ENCODE assay signal across 9 cellular contexts in the genomic region with DNA sequence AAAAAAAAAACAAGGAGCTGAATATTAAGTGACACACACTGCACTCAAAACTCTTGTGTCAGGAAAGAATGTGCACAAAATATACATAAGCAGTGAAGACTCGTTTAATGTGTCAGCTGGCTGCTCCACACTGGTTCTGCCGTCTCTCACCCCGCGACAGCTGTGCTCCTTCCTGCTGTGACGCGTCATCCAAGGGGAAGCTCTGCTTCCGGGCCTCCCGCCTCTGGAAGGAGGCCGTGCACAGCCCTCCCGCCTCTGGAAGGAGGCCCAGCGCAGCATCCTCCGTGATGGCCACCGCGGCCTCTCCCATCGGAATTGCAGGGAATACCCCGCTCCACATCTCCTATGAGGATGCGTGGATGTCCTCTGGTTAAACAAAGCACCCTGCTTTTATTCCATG.
A peak's percentile ranks its signal among the peaks of the same experiment; 100 is the strongest.
DNase-seq lines count a peak whose midpoint lies in the region; ATAC-seq, FAIRE-seq and TF ChIP-seq lines count a peak whose summit lies in the region.
"Had no signal": no experiment of that assay in that cellular context is flagged by ENCODE, and none has a peak within 500 bp of the region (broad histone marks: within the 10 kb centered on the region; RNA-seq: fewer than 3 reads in every experiment).

No MANE protein-coding gene starts in this region.

- intact Hi-C loops in head of caudate nucleus (cut with DNase I): no loop called here

- no peaks in the 10 kb centered on the region for H3K27me3 ChIP-seq in BLaER1 treated with 17β-estradiol and CSF1 and Interleukin-3, amounts not matched to agents 10 nM and 100 nM
- no peaks in the 10 kb centered on the region for H3K27me3 ChIP-seq in trophoblast cell (ENCODE audit: insufficient read depth, low read length)

- peaks cover 33% of the 10 kb centered on the region for H3K4me1 Mint-ChIP-seq in stimulated activated memory B cell treated with anti-CD40 and anti-IgM and Interleukin-4, amounts not matched to agents 10 μg/mL and 1 μg/mL and 100 μg/mL, for 72 hours

- H3K14ac ChIP-seq in trophoblast cell (ENCODE audit: low read length): no peak overlapping the region

- FAIRE-seq in GM12891 (lab: Jason Lieb, UNC): no peak

- WGBS in trophoblast cell (ENCODE audit: extremely low coverage, insufficient coverage, insufficient read length): no CpG with 5 or more reads among the region's 17 CpGs

- DNase-seq in SHP77 treated with DMSO at 0.1 percent for 48 hours (lab: John Stamatoyannopoulos, UW) (peak; percentile 27), head of caudate nucleus (peak in 32 of 42 donors; percentile 38 to 87 (median 63)), trophoblast cell (peak in 1 of 2 donors; percentile 24), NCI-H526 treated with DMSO at 0.1 percent for 48 hours (lab: John Stamatoyannopoulos, UW) (no peak), GM12891 (ENCODE audit: insufficient read length, low spot score) (no peak)
- no peak for DNase-seq in activated naive CD4-positive, alpha-beta T cell treated with anti-CD3 and anti-CD28 coated beads, Interleukin-2, amount 50 U/mL, for 16 hours
- DNase-seq: cortex of kidney had no signal

- H3K23ac ChIP-seq in trophoblast cell (ENCODE audit: low read length): no peak overlapping the region

- H2BK5ac ChIP-seq in trophoblast cell (ENCODE audit: low read depth, low read length, poor library complexity): no peak overlapping the region

- H3K27me3 Mint-ChIP-seq in stimulated activated memory B cell treated with anti-CD40 and anti-IgM and Interleukin-4, amounts not matched to agents 10 μg/mL and 1 μg/mL and 100 μg/mL, for 72 hours: peaks cover 32% of the 10 kb centered on the region

- no peaks in the 10 kb centered on the region for H3K79me1 ChIP-seq in trophoblast cell (ENCODE audit: low read length)

- H4K91ac ChIP-seq in trophoblast cell (ENCODE audit: low read depth, low read length): no peak overlapping the region

- H3K9me3 Mint-ChIP-seq in stimulated activated memory B cell treated with anti-CD40 and anti-IgM and Interleukin-4, amounts not matched to agents 10 μg/mL and 1 μg/mL and 100 μg/mL, for 72 hours: no peaks in the 10 kb centered on the region

- H3K9me3 ChIP-seq in BLaER1 treated with 17β-estradiol and CSF1 and Interleukin-3, amounts not matched to agents 10 nM and 100 nM (replicated peaks in 1 of 11): no peaks in the 10 kb centered on the region
- H3K9me3 ChIP-seq in trophoblast cell (ENCODE audit: insufficient read depth, low read depth, low read length): no peaks in the 10 kb centered on the region

- peaks cover 0 to 12% (median 0%) of the 10 kb centered on the region in 11 experiments; a peak in 2 of 22 replicates for H3K36me3 ChIP-seq in BLaER1 treated with 17β-estradiol and CSF1 and Interleukin-3, amounts not matched to agents 10 nM and 100 nM
- H3K36me3 ChIP-seq in trophoblast cell (ENCODE audit: control insufficient read depth in 1 of 2, insufficient read depth in 2 of 2, low read length in 2 of 2): no peaks in the 10 kb centered on the region

- H3K9ac ChIP-seq in BLaER1 treated with 17β-estradiol and CSF1 and Interleukin-3, amounts not matched to agents 10 nM and 100 nM: peak overlapping the region in 5 of 11 experiments; percentile 3 to 52 (median 28); a peak in 3 of 22 replicates
- H3K9ac ChIP-seq in trophoblast cell (ENCODE audit: low read length): no peak overlapping the region

- H4K20me1 ChIP-seq in BLaER1 treated with 17β-estradiol and CSF1 and Interleukin-3, amounts not matched to agents 10 nM and 100 nM: peaks cover 71 to 100% (median 84%) of the 10 kb centered on the region in 11 experiments; a peak in 21 of 22 replicates

- H3K4me3 ChIP-seq in BLaER1 treated with 17β-estradiol and CSF1 and Interleukin-3, amounts not matched to agents 10 nM and 100 nM: no peak overlapping the region
- H3K4me3 ChIP-seq in trophoblast cell (ENCODE audit: low read depth, low read length): no peak overlapping the region

- H2AFZ ChIP-seq in trophoblast cell (ENCODE audit: insufficient read depth, low read length, poor library complexity): no peak overlapping the region

- ATAC-seq in stimulated activated memory B cell treated with anti-CD40 and anti-IgM and Interleukin-4, amounts not matched to agents 10 μg/mL and 1 μg/mL and 100 μg/mL, for 72 hours: no peak

- no peak overlapping the region for H2BK120ac ChIP-seq in trophoblast cell (ENCODE audit: insufficient read depth, low read length, poor library complexity)

- peak overlapping the region; percentile 79 to 95 (median 91) for H3K4me2 ChIP-seq in BLaER1 treated with 17β-estradiol and CSF1 and Interleukin-3, amounts not matched to agents 10 nM and 100 nM
- H3K4me2 ChIP-seq in trophoblast cell (ENCODE audit: low read length): no peak overlapping the region

- no peak for TF ChIP-seq POLR2A in GM12891 (IDR thresholded peaks at IDR 0.05; ENCODE audit: low read depth, low read length)

- no peaks in the 10 kb centered on the region for H3K36me3 Mint-ChIP-seq in stimulated activated memory B cell treated with anti-CD40 and anti-IgM and Interleukin-4, amounts not matched to agents 10 μg/mL and 1 μg/mL and 100 μg/mL, for 72 hours

- no peak overlapping the region for H2BK12ac ChIP-seq in trophoblast cell (ENCODE audit: low read length)

- no peak overlapping the region for H2AK5ac ChIP-seq in trophoblast cell (ENCODE audit: low read length)

- no peak overlapping the region for H4K12ac ChIP-seq in trophoblast cell (ENCODE audit: low read depth, low read length)

- no peak overlapping the region for H4K8ac ChIP-seq in trophoblast cell (ENCODE audit: low read depth, low read length)

- H3K27ac ChIP-seq in BLaER1 treated with 17β-estradiol and CSF1 and Interleukin-3, amounts not matched to agents 10 nM and 100 nM: peak overlapping the region in 7 of 11 experiments; percentile 13 to 64 (median 56); a peak in 12 of 22 replicates
- no peak overlapping the region for H3K27ac ChIP-seq in trophoblast cell (ENCODE audit: low read depth, low read length)

- no peak overlapping the region for H3K4me3 Mint-ChIP-seq in stimulated activated memory B cell treated with anti-CD40 and anti-IgM and Interleukin-4, amounts not matched to agents 10 μg/mL and 1 μg/mL and 100 μg/mL, for 72 hours

- no peak overlapping the region for H3K27ac Mint-ChIP-seq in stimulated activated memory B cell treated with anti-CD40 and anti-IgM and Interleukin-4, amounts not matched to agents 10 μg/mL and 1 μg/mL and 100 μg/mL, for 72 hours

- peak overlapping the region; percentile 58 for H3K18ac ChIP-seq in trophoblast cell (ENCODE audit: low read length)

- peaks cover 90 to 100% (median 100%) of the 10 kb centered on the region in 10 experiments for H3K4me1 ChIP-seq in BLaER1 treated with 17β-estradiol and CSF1 and Interleukin-3, amounts not matched to agents 10 nM and 100 nM
- peaks cover 5 to 10% of the 10 kb centered on the region in 2 experiments for H3K4me1 ChIP-seq in trophoblast cell (ENCODE audit: control insufficient read depth in 1 of 2, insufficient read depth in 2 of 2, low read length in 2 of 2)

- no peaks in the 10 kb centered on the region for H3K79me2 ChIP-seq in trophoblast cell (ENCODE audit: control insufficient read depth, insufficient read depth, low read length, poor library complexity)

- no peak overlapping the region for H3K4ac ChIP-seq in trophoblast cell (ENCODE audit: low read depth, low read length)

TF ChIP-seq in GM12891, 5 proteins besides CTCF, POLR2A, EP300 and RAD21:
- TF ChIP-seq SPI1 (IDR thresholded peaks at IDR 0.05; ENCODE audit: low read depth, low read length) (no peak), POLR2AphosphoS5 (IDR thresholded peaks at IDR 0.05; ENCODE audit: low read depth, low read length) (no peak), PAX5 (IDR thresholded peaks at IDR 0.05; ENCODE audit: insufficient read depth, low read length, severe bottlenecking) (no peak), POU2F2 (IDR thresholded peaks at IDR 0.05; ENCODE audit: low read depth, low read length) (no peak), TAF1 (IDR thresholded peaks at IDR 0.05; ENCODE audit: low read depth, low read length) (no peak)

Comparison
In these comparisons a context has a peak if more than half of its experiments do, and no peak if none do; other contexts are left out.
1. DNase-seq: peak in SHP77 treated with DMSO at 0.1 percent for 48 hours (single experiment) and head of caudate nucleus (32 of 42); none in NCI-H526 treated with DMSO at 0.1 percent for 48 hours (single experiment), GM12891 (single experiment) and activated naive CD4-positive, alpha-beta T cell treated with anti-CD3 and anti-CD28 coated beads, Interleukin-2, amount 50 U/mL, for 16 hours (single experiment).